ENCODE assay signal across 8 cellular contexts in genomic region chr6:1624071-1624847, GRCh38. TPM values are rescaled to one million over a fixed set of nuclear protein-coding genes. Genes with fewer than 3 reads are reported as not detected.
DNase-seq lines count a peak whose midpoint lies in the region; ATAC-seq and TF ChIP-seq lines count a peak whose summit lies in the region.

No MANE protein-coding gene starts in this region.

- peak; percentile 45 for ATAC-seq in IMR-90 (ENCODE audit: low read depth)
- no peak for ATAC-seq in HG02759 (IDR thresholded peaks at IDR 0.05; ENCODE audit: unreplicated experiment)

- H3K23ac ChIP-seq in IMR-90 (ENCODE audit: low read depth, low read length), result peak overlapping the region; percentile 80

- WGBS in IMR-90 (ENCODE audit: extremely low coverage in 2 of 2, insufficient read length in 1 of 2), 2 experiments, result 13% methylated on average over 3 of the region's 65 CpGs; no CpG with 5 or more reads in 1 of the 2 experiments

- POLR2A ChIA-PET in IMR-90 (lab: Charles Lee; ENCODE audit: unreplicated experiment), result interaction anchor here (0.7 kb wide), 1 partner anchor 294 kb away, joined by 28 read pairs; no protein-coding TSS in a partner anchor

- peak overlapping the region; percentile 87 for H2AK9ac ChIP-seq in IMR-90 (replicated peaks; ENCODE audit: low read depth, low read length, poor library complexity)

- H3K9me1 ChIP-seq in IMR-90 (ENCODE audit: insufficient read depth, low read length), result 0 out of 2 replicates have a peak, but pooled peaks cover 2% of the 10 kb centered on the region

- H3K27me3 ChIP-seq in IMR-90 (ENCODE audit: control insufficient read depth, insufficient read depth, low read length), result peaks cover 2% of the 10 kb centered on the region
- H3K27me3 ChIP-seq in HAP-1 (ENCODE audit: low read depth), result no peaks in the 10 kb centered on the region

- H2AK5ac ChIP-seq in IMR-90 (ENCODE audit: low read depth, low read length), result peak overlapping the region; percentile 69; the same call in 1 of the 2 replicates

- peaks cover 9% of the 10 kb centered on the region for H3K4me1 ChIP-seq in IMR-90 (ENCODE audit: control insufficient read depth, insufficient read depth, low read length)
- H3K4me1 ChIP-seq in HAP-1, result no peaks in the 10 kb centered on the region

- peaks cover 2% of the 10 kb centered on the region; the same call in 1 of the 2 replicates for H3K36me3 ChIP-seq in IMR-90 (ENCODE audit: control insufficient read depth, insufficient read depth, low read length)
- H3K36me3 ChIP-seq in HAP-1 (replicated peaks), result no peaks in the 10 kb centered on the region

- no peak overlapping the region for H2BK15ac ChIP-seq in IMR-90 (ENCODE audit: low read depth, low read length)

- dilution Hi-C loops in IMR-90 (cut with HindIII; ENCODE audit: low sequenced_read_pairs, unreplicated experiment), result no loop called here

- in situ Hi-C loops in IMR-90 (cut with MboI; ENCODE audit: low sequenced_read_pairs), result no loop called here
- in situ Hi-C loops in HAP-1 (cut with MboI; ENCODE audit: low sequenced_read_pairs), result loop anchor here (25.0 kb wide), 1 partner anchor 488 kb away; no protein-coding TSS in a partner anchor

- H2BK120ac ChIP-seq in IMR-90 (ENCODE audit: low read depth, low read length), result peak overlapping the region; percentile 72

- no peaks in the 10 kb centered on the region for H4K20me1 ChIP-seq in IMR-90 (ENCODE audit: insufficient read depth, low read length)

- no peaks in the 10 kb centered on the region for H3K36me3 Mint-ChIP-seq in nephron progenitor cell (ENCODE audit: low read depth)

- H3K4me3 ChIP-seq in IMR-90 (ENCODE audit: insufficient read depth, low read depth, low read length), result peak overlapping the region; percentile 67
- H3K4me3 ChIP-seq in epithelial cell of proximal tubule (ENCODE audit: low read depth, low read length), result peak overlapping the region; percentile 87
- no peak overlapping the region for H3K4me3 ChIP-seq in HAP-1

- CTCF ChIA-PET in IMR-90 (lab: Yijun Ruan, JAX), result interaction anchor here (1.0 to 2.2 kb wide), 3 partner anchors 10 to 480 kb away, joined by 3 to 5 read pairs (median 4); no protein-coding TSS in a partner anchor

- H4K5ac ChIP-seq in IMR-90 (ENCODE audit: low read depth, low read length), result no peak overlapping the region

- intact Hi-C loops in IMR-90 (cut with micrococcal nuclease), result no loop called here

- H3K9me3 ChIP-seq in IMR-90 (ENCODE audit: control insufficient read depth, insufficient read depth, low read length) (no peaks in the 10 kb centered on the region), HAP-1 (no peaks in the 10 kb centered on the region)

- peaks cover 32% of the 10 kb centered on the region for H3K27me3 Mint-ChIP-seq in nephron progenitor cell (ENCODE audit: low read depth, poor library complexity)

- H4K8ac ChIP-seq in IMR-90 (ENCODE audit: low read depth in 2 of 2, low read length in 2 of 2), result peak overlapping the region in 1 of 2 experiments; percentile 58; a peak in 2 of 4 replicates

- H2AFZ ChIP-seq in IMR-90 (replicated peaks; ENCODE audit: low read length, poor library complexity), result peak overlapping the region; percentile 88

- H3K4me3 Mint-ChIP-seq in nephron progenitor cell, result peak overlapping the region; percentile 75

- peak overlapping the region; percentile 33 for H3K18ac ChIP-seq in IMR-90 (ENCODE audit: low read depth, low read length)

- no peak for TF ChIP-seq CTCF in IMR-90 (conservative IDR thresholded peaks at IDR 0.05; ENCODE audit: low read depth, low read length)
- TF ChIP-seq CTCF in epithelial cell of proximal tubule (conservative IDR thresholded peaks at IDR 0.05; ENCODE audit: low read depth, low read length), result no peak
- TF ChIP-seq CTCF in nephron progenitor cell (IDR thresholded peaks at IDR 0.05), result no peak

- H3K27ac ChIP-seq in IMR-90 (ENCODE audit: insufficient read depth, low read length), result peak overlapping the region; percentile 40; the same call in 1 of the 2 replicates

- H3K9ac ChIP-seq in IMR-90 (ENCODE audit: low read depth, low read length), result peak overlapping the region; percentile 69

- H3K4ac ChIP-seq in IMR-90 (ENCODE audit: low read depth, low read length), result peak overlapping the region; percentile 74

- peak overlapping the region; percentile 89 for H3K14ac ChIP-seq in IMR-90 (replicated peaks; ENCODE audit: low read depth, low read length)

- peaks cover 76% of the 10 kb centered on the region for H3K4me1 Mint-ChIP-seq in nephron progenitor cell

- H2BK20ac ChIP-seq in IMR-90 (ENCODE audit: low read depth, low read length), result peak overlapping the region; percentile 13; the same call in 1 of the 2 replicates

- H4K91ac ChIP-seq in IMR-90 (ENCODE audit: insufficient read depth, low read depth, low read length), result peak overlapping the region; percentile 39; the same call in 1 of the 2 replicates

- no peak overlapping the region for H3K56ac ChIP-seq in IMR-90 (ENCODE audit: extremely low read depth, insufficient read depth, low read length)

- TF ChIP-seq POLR2A in IMR-90 (IDR thresholded peaks at IDR 0.05; ENCODE audit: low read depth, low read length), result no peak

- no TSS peak for BruUV-seq in IMR-90 (replicated peaks; lab: Mats Ljungman, UMichigan)

- H3K79me1 ChIP-seq in IMR-90 (ENCODE audit: low read depth in 1 of 2, low read length in 2 of 2), result 0 out of 4 replicates have a peak, but pooled peaks cover 4 to 5% of the 10 kb centered on the region in 2 experiments

- DNase-seq in Daoy (ENCODE audit: low read depth), result peak; percentile 42
- no peak for DNase-seq in IMR-90
- no peak for DNase-seq in epithelial cell of proximal tubule (ENCODE audit: low read depth)
- peak; percentile 71 for DNase-seq in nephron progenitor cell
- DNase-seq in HAP-1 (ENCODE audit: low spot score in 2 of 2), result no peak
- DNase-seq in middle frontal gyrus (ENCODE audit: extremely low spot score, low spot score), result no peak
- DNase-seq in AG08396 (ENCODE audit: low spot score), result no peak

- no peak for TF ChIP-seq RAD21 in IMR-90 (IDR thresholded peaks at IDR 0.05; ENCODE audit: low read length)

- H3K9me3 Mint-ChIP-seq in nephron progenitor cell, result no peaks in the 10 kb centered on the region

- H2BK5ac ChIP-seq in IMR-90 (ENCODE audit: low read depth, low read length, poor library complexity, severe bottlenecking), result no peak overlapping the region

- peak overlapping the region; percentile 88 for H3K4me2 ChIP-seq in IMR-90 (ENCODE audit: low read depth, low read length)

- H3K27ac Mint-ChIP-seq in nephron progenitor cell, result no peak overlapping the region

TF ChIP-seq in IMR-90, 13 proteins besides CTCF, POLR2A, EP300 and RAD21:
- TF ChIP-seq MAZ (IDR thresholded peaks at IDR 0.05; ENCODE audit: borderline replicate concordance, low read depth, low read length) (no peak), CHD1 (IDR thresholded peaks at IDR 0.05; ENCODE audit: low read depth, low read length) (no peak), SMC3 (IDR thresholded peaks at IDR 0.05; ENCODE audit: low read depth, low read length) (no peak), MAFK (IDR thresholded peaks at IDR 0.05; ENCODE audit: low read depth, low read length) (no peak), FOS (IDR thresholded peaks at IDR 0.05; ENCODE audit: low read depth, low read length) (no peak), MXI1 (IDR thresholded peaks at IDR 0.05; ENCODE audit: borderline replicate concordance, low read depth, low read length) (no peak), BHLHE40 (IDR thresholded peaks at IDR 0.05; ENCODE audit: low read depth, low read length) (peak; percentile 14; the same call in 1 of the 2 replicates), CEBPB (IDR thresholded peaks at IDR 0.05; ENCODE audit: low read depth, low read length) (no peak)

RNA-seq across cellular contexts. Expression of gene FOXC1, which starts 14.5 kb away (rescaled TPM):
- total RNA-seq in Daoy (2014; rRNA removed; shearing (Covaris generic)), result 5.9 and 7.0 TPM in 2 replicates
- total RNA-seq in IMR-90 (2012; rRNA removed) (1.3 and 1.9 TPM in 2 replicates), epithelial cell of proximal tubule (18.6 and 27.7 TPM in 2 replicates)
- 4.0 and 4.7 TPM in 2 replicates for polyA plus RNA-seq in IMR-90 (2012; rRNA removed)
- polyA plus RNA-seq in IMR-90 (2012; cell fraction: cytosol; rRNA removed), result 3.4 and 6.3 TPM in 2 replicates
- 6.5 and 7.2 TPM in 2 replicates for polyA plus RNA-seq in IMR-90 (2012; cell fraction: nucleus; rRNA removed; ENCODE audit: low replicate concordance)

Comparison
In these comparisons a context has a peak if more than half of its experiments do, and no peak if none do; other contexts are left out.
1. DNase-seq: peak in Daoy (single experiment) and nephron progenitor cell (single experiment); none in IMR-90 (single experiment), epithelial cell of proximal tubule (single experiment), HAP-1 (0 of 2), middle frontal gyrus (single experiment) and AG08396 (single experiment).